Comparison of ENCODE assay signal across 26 cellular contexts in the genomic region with DNA sequence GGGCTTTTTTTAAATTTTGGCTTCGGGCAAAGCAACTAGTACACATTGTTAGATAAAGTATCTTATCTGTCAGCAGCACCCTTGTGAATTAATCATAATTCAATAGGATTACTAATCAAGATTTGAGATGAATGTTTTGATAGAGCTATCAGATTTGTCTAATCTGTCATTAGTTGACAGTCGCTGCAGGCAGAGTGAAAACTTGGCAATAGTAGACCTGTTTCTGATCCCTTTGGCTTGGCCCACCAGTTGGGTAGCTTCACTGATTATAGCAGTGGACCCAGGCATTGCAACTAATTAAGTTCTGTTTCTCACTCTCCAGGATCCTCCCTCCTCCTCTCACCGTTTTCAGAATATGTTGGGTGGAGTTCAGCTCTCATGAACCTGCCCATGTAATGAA.
"Had no signal": no experiment of that assay in that cellular context is flagged by ENCODE, and none has a peak within 500 bp of the region (broad histone marks: within the 10 kb centered on the region; RNA-seq: fewer than 3 reads in every experiment).

No MANE protein-coding gene starts in this region.

- H3K4me3 Mint-ChIP-seq: activated naive CD8-positive, alpha-beta T cell; activated T-cell treated with anti-CD3 and anti-CD28 coated beads, Interleukin-2, amount 50 U/mL, for 24 hours; activated T-helper 17 cell treated with anti-CD3 and anti-CD28 coated beads, Interleukin-2, amount 50 U/mL, for 72 hours; immature natural killer cell; nephron; stimulated activated naive CD8-positive, alpha-beta T cell treated with anti-CD3 and anti-CD28 coated beads, Interleukin-15, Interleukin-2, amounts not matched to agents 100 ng/mL and 50 ng/mL, for 24 hours had no signal

- FAIRE-seq: endometrium, TTC549 had no signal

- H3K79me2 ChIP-seq: hepatocyte had no signal

- H3K36me3 ChIP-seq: neutrophil, pancreas, tibial artery, WERI-Rb-1 had no signal

- H3K9me3 ChIP-seq: neutrophil, pancreas had no signal

- H3K27ac ChIP-seq: hepatocyte, left lung, neutrophil, pancreas, skin epidermis, tibial artery, WERI-Rb-1 had no signal

- H3K4me3 ChIP-seq: hepatocyte, left lung, lung, pancreas, skin epidermis, tibial artery had no signal

- H3K4me1 ChIP-seq: left lung, tibial artery had no signal

- H2AFZ ChIP-seq: hepatocyte had no signal

- H3K27ac Mint-ChIP-seq: activated naive CD8-positive, alpha-beta T cell; activated T-cell treated with anti-CD3 and anti-CD28 coated beads, Interleukin-2, amount 50 U/mL, for 24 hours; activated T-helper 17 cell treated with anti-CD3 and anti-CD28 coated beads, Interleukin-2, amount 50 U/mL, for 72 hours; nephron; stimulated activated naive CD8-positive, alpha-beta T cell treated with anti-CD3 and anti-CD28 coated beads, Interleukin-15, Interleukin-2, amounts not matched to agents 100 ng/mL and 50 ng/mL, for 24 hours had no signal

- H3K27me3 Mint-ChIP-seq: activated naive CD8-positive, alpha-beta T cell; activated T-cell treated with anti-CD3 and anti-CD28 coated beads, Interleukin-2, amount 50 U/mL, for 24 hours; activated T-helper 17 cell treated with anti-CD3 and anti-CD28 coated beads, Interleukin-2, amount 50 U/mL, for 72 hours; stimulated activated naive CD8-positive, alpha-beta T cell treated with anti-CD3 and anti-CD28 coated beads, Interleukin-15, Interleukin-2, amounts not matched to agents 100 ng/mL and 50 ng/mL, for 24 hours had no signal

- DNase-seq: activated CD4-positive, alpha-beta T cell treated with anti-CD3 and anti-CD28 coated beads, Interleukin-2, amount 50 U/mL, for 1 hour; activated CD4-positive, CD25-positive, alpha-beta regulatory T cell treated with anti-CD3 and anti-CD28 coated beads, Interleukin-2, amount 50 U/mL, for 72 hours; activated T-cell treated with anti-CD3 and anti-CD28 coated beads, Interleukin-2, amount 50 U/mL, for 24 hours; effector CD4-positive, alpha-beta T cell; glutamatergic neuron; immature natural killer cell; kidney glomerular epithelial cell; left lung; midbrain; pancreas; right cardiac atrium; stimulated activated CD4-positive, alpha-beta T cell treated with anti-CD3 and anti-CD28 coated beads, Interleukin-1b, Interleukin-23, amount 100 ng/mL, for 48 hours; substantia nigra; T-helper 1 cell; tibial artery; WERI-Rb-1 had no signal

- H3K27me3 ChIP-seq: hepatocyte, left lung, neutrophil, pancreas, tibial artery had no signal

- H3K4me1 Mint-ChIP-seq: activated T-helper 17 cell treated with anti-CD3 and anti-CD28 coated beads, Interleukin-2, amount 50 U/mL, for 72 hours; immature natural killer cell had no signal

- ATAC-seq: activated T-helper 17 cell treated with anti-CD3 and anti-CD28 coated beads, Interleukin-2, amount 50 U/mL, for 72 hours; left lung; pancreas; right cardiac atrium had no signal

- H3K4me2 ChIP-seq: hepatocyte had no signal
